In the genomic region with DNA sequence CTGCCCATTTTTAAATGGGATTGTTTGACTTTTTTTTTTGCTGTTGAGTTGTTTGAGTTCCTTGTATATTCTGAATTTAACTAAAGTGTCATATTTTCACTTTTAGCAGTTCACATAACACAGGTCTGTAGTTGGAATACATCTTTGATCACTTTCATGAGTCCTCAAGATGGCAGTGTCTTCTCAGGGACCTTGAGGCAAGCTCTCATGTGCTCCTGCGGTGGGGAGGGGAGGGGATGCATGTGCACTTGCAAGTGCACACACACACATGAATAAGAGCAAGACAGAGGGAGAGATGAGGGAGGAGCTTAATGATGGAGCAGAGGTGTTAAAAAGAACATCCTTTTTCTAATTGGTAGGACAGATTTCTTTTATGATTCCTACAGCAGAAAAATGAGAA, we compare ENCODE assay signal across 13 cellular contexts.
A peak's percentile ranks its signal among the peaks of the same experiment; 100 is the strongest.
DNase-seq lines count a peak whose midpoint lies in the region; ATAC-seq and TF ChIP-seq lines count a peak whose summit lies in the region.
"Had no signal": no experiment of that assay in that cellular context is flagged by ENCODE, and none has a peak within 500 bp of the region (broad histone marks: within the 10 kb centered on the region; RNA-seq: fewer than 3 reads in every experiment).

No MANE protein-coding gene starts in this region.

- whole genome bisulfite sequencing in body of pancreas, 2 donors: 56 to 63% methylated on average over 1 of the region's 1 CpG

- peak overlapping the region; percentile 45 for H3K27ac Mint-ChIP-seq in T-helper 1 cell treated with Interleukin-12 subunit alpha and Interleukin-12 subunit beta and Interleukin-4 antibody, amounts not matched to agents 30 μg/mL and 1 μg/mL, for 36 hours
- H3K27ac Mint-ChIP-seq in activated naive CD8-positive, alpha-beta T cell treated with anti-CD3 and anti-CD28 coated beads, Interleukin-2, amount 50 U/mL, for 24 hours: peak overlapping the region; percentile 73
- H3K27ac Mint-ChIP-seq in stimulated activated effector memory CD8-positive, alpha-beta T cell treated with anti-CD3 and anti-CD28 coated beads, Interleukin-12 subunit alpha, Interleukin-12 subunit beta, amount 100 ng/mL, for 72 hours: peak overlapping the region; percentile 71

- H3K9me3 ChIP-seq in body of pancreas (no peaks in the 10 kb centered on the region), ascending aorta (no peaks in the 10 kb centered on the region)
- H3K9me3 ChIP-seq: BLaER1 treated with 17β-estradiol and CSF1 and Interleukin-3, amounts not matched to agents 10 nM and 100 nM had no signal

- peaks cover 3% of the 10 kb centered on the region for H3K27me3 Mint-ChIP-seq in T-helper 1 cell treated with Interleukin-12 subunit alpha and Interleukin-12 subunit beta and Interleukin-4 antibody, amounts not matched to agents 30 μg/mL and 1 μg/mL, for 36 hours (ENCODE audit: low read depth)
- no peaks in the 10 kb centered on the region for H3K27me3 Mint-ChIP-seq in activated naive CD8-positive, alpha-beta T cell treated with anti-CD3 and anti-CD28 coated beads, Interleukin-2, amount 50 U/mL, for 24 hours

- intact Hi-C loops in left colon (cut with DNase I, micrococcal nuclease) (no loop called here), body of pancreas (cut with DNase I) (no loop called here), ascending aorta (cut with DNase I) (no loop called here)

- no peak overlapping the region for H3K4me3 ChIP-seq in body of pancreas
- no peak overlapping the region for H3K4me3 ChIP-seq in ascending aorta
- H3K4me3 ChIP-seq: BLaER1 treated with 17β-estradiol and CSF1 and Interleukin-3, amounts not matched to agents 10 nM and 100 nM had no signal

- no peaks in the 10 kb centered on the region for H3K9me3 Mint-ChIP-seq in T-helper 1 cell treated with Interleukin-12 subunit alpha and Interleukin-12 subunit beta and Interleukin-4 antibody, amounts not matched to agents 30 μg/mL and 1 μg/mL, for 36 hours
- no peaks in the 10 kb centered on the region for H3K9me3 Mint-ChIP-seq in activated naive CD8-positive, alpha-beta T cell treated with anti-CD3 and anti-CD28 coated beads, Interleukin-2, amount 50 U/mL, for 24 hours
- no peaks in the 10 kb centered on the region for H3K9me3 Mint-ChIP-seq in stimulated activated effector memory CD8-positive, alpha-beta T cell treated with anti-CD3 and anti-CD28 coated beads, Interleukin-12 subunit alpha, Interleukin-12 subunit beta, amount 100 ng/mL, for 72 hours

- no peaks in the 10 kb centered on the region for H3K36me3 ChIP-seq in body of pancreas (replicated peaks in 1 of 2; ENCODE audit: insufficient read depth in 1 of 2, low read depth in 2 of 2)
- no peaks in the 10 kb centered on the region for H3K36me3 ChIP-seq in ascending aorta
- H3K36me3 ChIP-seq: BLaER1 treated with 17β-estradiol and CSF1 and Interleukin-3, amounts not matched to agents 10 nM and 100 nM had no signal

- H3K4me3 Mint-ChIP-seq in T-helper 1 cell treated with Interleukin-12 subunit alpha and Interleukin-12 subunit beta and Interleukin-4 antibody, amounts not matched to agents 30 μg/mL and 1 μg/mL, for 36 hours: peak overlapping the region; percentile 26
- H3K4me3 Mint-ChIP-seq in activated naive CD8-positive, alpha-beta T cell treated with anti-CD3 and anti-CD28 coated beads, Interleukin-2, amount 50 U/mL, for 24 hours: peak overlapping the region; percentile 41
- H3K4me3 Mint-ChIP-seq in stimulated activated effector memory CD8-positive, alpha-beta T cell treated with anti-CD3 and anti-CD28 coated beads, Interleukin-12 subunit alpha, Interleukin-12 subunit beta, amount 100 ng/mL, for 72 hours: peak overlapping the region; percentile 47

- peak; percentile 20 for DNase-seq in activated T-cell treated with anti-CD3 and anti-CD28 coated beads for 24 hours (ENCODE audit: low read depth)
- DNase-seq in activated naive CD8-positive, alpha-beta T cell treated with anti-CD3 and anti-CD28 coated beads, Interleukin-2, amount 50 U/mL, for 24 hours: peak; percentile 29
- DNase-seq in stimulated activated effector memory CD8-positive, alpha-beta T cell treated with anti-CD3 and anti-CD28 coated beads, Interleukin-12 subunit alpha, Interleukin-12 subunit beta, amount 100 ng/mL, for 72 hours (ENCODE audit: low spot score in 2 of 2): no peak
- no peak for DNase-seq in left colon
- DNase-seq in body of pancreas: no peak
- no peak for DNase-seq in ascending aorta (ENCODE audit: low spot score in 2 of 2)
- no peak for DNase-seq in NCI-H526 (lab: John Stamatoyannopoulos, UW)
- DNase-seq: GF-D8, hippocampal formation, NCI-H1417 treated with DMSO at 0.1 percent for 48 hours, NCI-H510A had no signal

- no peak for TF ChIP-seq CTCF in body of pancreas (IDR thresholded peaks at IDR 0.05)
- TF ChIP-seq CTCF in ascending aorta (IDR thresholded peaks at IDR 0.05): no peak

- H3K27ac ChIP-seq in body of pancreas (no peak overlapping the region), ascending aorta (no peak overlapping the region)
- H3K27ac ChIP-seq: BLaER1 treated with 17β-estradiol and CSF1 and Interleukin-3, amounts not matched to agents 10 nM and 100 nM had no signal

- H3K36me3 Mint-ChIP-seq in T-helper 1 cell treated with Interleukin-12 subunit alpha and Interleukin-12 subunit beta and Interleukin-4 antibody, amounts not matched to agents 30 μg/mL and 1 μg/mL, for 36 hours (ENCODE audit: low read depth): no peaks in the 10 kb centered on the region
- no peaks in the 10 kb centered on the region for H3K36me3 Mint-ChIP-seq in activated naive CD8-positive, alpha-beta T cell treated with anti-CD3 and anti-CD28 coated beads, Interleukin-2, amount 50 U/mL, for 24 hours (ENCODE audit: low read depth)
- H3K36me3 Mint-ChIP-seq in stimulated activated effector memory CD8-positive, alpha-beta T cell treated with anti-CD3 and anti-CD28 coated beads, Interleukin-12 subunit alpha, Interleukin-12 subunit beta, amount 100 ng/mL, for 72 hours: no peaks in the 10 kb centered on the region

- H3K27me3 ChIP-seq in body of pancreas: no peaks in the 10 kb centered on the region
- no peaks in the 10 kb centered on the region for H3K27me3 ChIP-seq in ascending aorta
- H3K27me3 ChIP-seq: BLaER1 treated with 17β-estradiol and CSF1 and Interleukin-3, amounts not matched to agents 10 nM and 100 nM had no signal

- peak; percentile 76 for ATAC-seq in activated naive CD8-positive, alpha-beta T cell treated with anti-CD3 and anti-CD28 coated beads, Interleukin-2, amount 50 U/mL, for 24 hours
- peak; percentile 63 for ATAC-seq in stimulated activated effector memory CD8-positive, alpha-beta T cell treated with anti-CD3 and anti-CD28 coated beads, Interleukin-12 subunit alpha, Interleukin-12 subunit beta, amount 100 ng/mL, for 72 hours
- ATAC-seq in left colon (no peak), body of pancreas (no peak)

- no peak for TF ChIP-seq POLR2A in body of pancreas (IDR thresholded peaks at IDR 0.05)

- H3K4me1 ChIP-seq in body of pancreas (no peaks in the 10 kb centered on the region), ascending aorta (no peaks in the 10 kb centered on the region)
- H3K4me1 ChIP-seq: BLaER1 treated with 17β-estradiol and CSF1 and Interleukin-3, amounts not matched to agents 10 nM and 100 nM had no signal

- peaks cover 20% of the 10 kb centered on the region for H3K4me1 Mint-ChIP-seq in T-helper 1 cell treated with Interleukin-12 subunit alpha and Interleukin-12 subunit beta and Interleukin-4 antibody, amounts not matched to agents 30 μg/mL and 1 μg/mL, for 36 hours (ENCODE audit: low read depth)
- peaks cover 14% of the 10 kb centered on the region for H3K4me1 Mint-ChIP-seq in activated naive CD8-positive, alpha-beta T cell treated with anti-CD3 and anti-CD28 coated beads, Interleukin-2, amount 50 U/mL, for 24 hours
- H3K4me1 Mint-ChIP-seq in stimulated activated effector memory CD8-positive, alpha-beta T cell treated with anti-CD3 and anti-CD28 coated beads, Interleukin-12 subunit alpha, Interleukin-12 subunit beta, amount 100 ng/mL, for 72 hours: peaks cover 12% of the 10 kb centered on the region

Comparison
In these comparisons a context has a peak if more than half of its experiments do, and no peak if none do; other contexts are left out.
1. DNase-seq: peak in activated T-cell treated with anti-CD3 and anti-CD28 coated beads for 24 hours (single experiment) and activated naive CD8-positive, alpha-beta T cell treated with anti-CD3 and anti-CD28 coated beads, Interleukin-2, amount 50 U/mL, for 24 hours (single experiment); none in stimulated activated effector memory CD8-positive, alpha-beta T cell treated with anti-CD3 and anti-CD28 coated beads, Interleukin-12 subunit alpha, Interleukin-12 subunit beta, amount 100 ng/mL, for 72 hours (0 of 2), left colon (0 of 2), body of pancreas (0 of 4), ascending aorta (0 of 2) and NCI-H526 (0 of 2).
2. ATAC-seq: peak in activated naive CD8-positive, alpha-beta T cell treated with anti-CD3 and anti-CD28 coated beads, Interleukin-2, amount 50 U/mL, for 24 hours (single experiment) and stimulated activated effector memory CD8-positive, alpha-beta T cell treated with anti-CD3 and anti-CD28 coated beads, Interleukin-12 subunit alpha, Interleukin-12 subunit beta, amount 100 ng/mL, for 72 hours (single experiment); none in left colon (single experiment) and body of pancreas (single experiment).
3. Peak in every context shown above with its lines, with median percentiles within 50 percentile points of each other: H3K27ac Mint-ChIP-seq and H3K4me3 Mint-ChIP-seq.